ENCODE assay signal across 1 cellular context in genomic region chr10:77872151-77872946, GRCh38.
TF ChIP-seq lines count a peak whose summit lies in the region.

No MANE protein-coding gene starts in this region.

TF ChIP-seq in H1, 55 proteins besides CTCF, POLR2A, EP300 and RAD21 (continued from another document):
- TF ChIP-seq RBBP5 (IDR thresholded peaks at IDR 0.05; ENCODE audit: borderline replicate concordance, low read depth, low read length) = no peak
- TF ChIP-seq KDM5A (IDR thresholded peaks at IDR 0.05; ENCODE audit: low read length) = no peak
- TF ChIP-seq CHD7 (IDR thresholded peaks at IDR 0.05; ENCODE audit: insufficient replicate concordance, low read length) = no peak
- TF ChIP-seq POLR2AphosphoS5 (IDR thresholded peaks at IDR 0.05; ENCODE audit: low read depth, low read length) = no peak
- no peak for TF ChIP-seq RNF2 (IDR thresholded peaks at IDR 0.05; ENCODE audit: borderline replicate concordance, low read depth, low read length, missing control alignments, poor library complexity, severe bottlenecking)
- TF ChIP-seq CREB1 (IDR thresholded peaks at IDR 0.05) = no peak
- no peak for TF ChIP-seq SP4 (IDR thresholded peaks at IDR 0.05; ENCODE audit: low read length)
TF ChIP-seq in H1: peak in this region for 0.
